ENCODE assay signal across 26 cellular contexts in the genomic region with DNA sequence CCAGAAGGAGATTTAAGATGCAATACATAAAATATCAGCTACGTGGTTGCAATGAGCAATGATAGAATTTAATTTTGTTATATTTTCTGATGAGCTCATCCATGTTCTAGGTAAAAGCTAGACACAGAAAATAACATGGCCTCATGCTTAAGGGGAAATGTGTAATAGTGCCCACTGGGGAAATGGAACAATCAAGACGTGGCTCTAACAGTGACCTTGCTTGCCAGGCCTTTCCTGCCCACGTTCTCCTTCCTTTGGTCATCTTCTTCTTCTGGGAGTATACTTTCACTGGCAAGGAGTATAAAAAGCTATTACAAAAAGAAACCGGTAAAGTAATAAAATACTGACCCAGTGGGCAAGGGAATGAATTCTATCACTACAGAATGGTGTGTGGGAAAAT.
"Had no signal": no experiment of that assay in that cellular context is flagged by ENCODE, and none has a peak within 500 bp of the region (broad histone marks: within the 10 kb centered on the region; RNA-seq: fewer than 3 reads in every experiment).

No MANE protein-coding gene starts in this region.

- H3K36me3 ChIP-seq: colonic mucosa, esophagus muscularis mucosa, esophagus squamous epithelium, gastrocnemius medialis, gastroesophageal sphincter, heart left ventricle, heart right ventricle had no signal

- H3K4me3 ChIP-seq: colonic mucosa, coronary artery, dorsolateral prefrontal cortex, esophagus muscularis mucosa, esophagus squamous epithelium, gastrocnemius medialis, gastroesophageal sphincter, heart left ventricle, heart right ventricle had no signal

- H3K9me3 ChIP-seq: colonic mucosa, esophagus muscularis mucosa, esophagus squamous epithelium, gastrocnemius medialis, gastroesophageal sphincter, heart left ventricle, heart right ventricle had no signal

- DNase-seq: colonic mucosa; cortex of kidney; dorsolateral prefrontal cortex; effector CD4-positive, alpha-beta T cell; effector CD8-positive, alpha-beta T cell; effector memory CD4-positive, alpha-beta T cell; effector memory CD8-positive, alpha-beta T cell; endodermal cell; erythroblast; esophagus squamous epithelium; foreskin fibroblast; foreskin keratinocyte; foreskin melanocyte; gastrocnemius medialis; glutamatergic neuron; head of caudate nucleus; heart left ventricle; heart right ventricle had no signal

- FAIRE-seq: colon, endometrium, frontal cortex had no signal

- H3K27me3 ChIP-seq: colonic mucosa, dorsolateral prefrontal cortex, esophagus muscularis mucosa, esophagus squamous epithelium, foreskin keratinocyte, gastrocnemius medialis, gastroesophageal sphincter, heart left ventricle, heart right ventricle had no signal

- H3K4me1 ChIP-seq: colonic mucosa, esophagus muscularis mucosa, esophagus squamous epithelium, foreskin keratinocyte, gastroesophageal sphincter, heart left ventricle, heart right ventricle had no signal

- H3K27ac ChIP-seq: colonic mucosa, coronary artery, dorsolateral prefrontal cortex, epithelial cell of prostate, esophagus muscularis mucosa, esophagus squamous epithelium, foreskin keratinocyte, gastrocnemius medialis, gastroesophageal sphincter, heart left ventricle, heart right ventricle had no signal

- ATAC-seq: effector memory CD8-positive, alpha-beta T cell; esophagus mucosa; foreskin keratinocyte; gastrocnemius medialis; gastroesophageal sphincter; heart left ventricle; heart right ventricle had no signal
